In genomic region chr19:34837262-34837661, GRCh38 we compare ENCODE assay signal across 16 cellular contexts.
DNase-seq lines count a peak whose midpoint lies in the region; ATAC-seq lines count a peak whose summit lies in the region.
"Had no signal": no experiment of that assay in that cellular context is flagged by ENCODE, and none has a peak within 500 bp of the region (broad histone marks: within the 10 kb centered on the region; RNA-seq: fewer than 3 reads in every experiment).

No MANE protein-coding gene starts in this region.

- peaks cover 3% of the 10 kb centered on the region for H3K36me3 Mint-ChIP-seq in T-helper 17 cell (ENCODE audit: low read depth)
- H3K36me3 Mint-ChIP-seq: activated naive CD8-positive, alpha-beta T cell; stimulated activated memory B cell treated with anti-CD40 and anti-IgM and Interleukin-4, amounts not matched to agents 10 μg/mL and 1 μg/mL and 100 μg/mL, for 72 hours had no signal

- no peak for ATAC-seq in T-helper 17 cell
- ATAC-seq in Right ventricle myocardium superior (ENCODE audit: poor library complexity) = peak; percentile 93
- no peak for ATAC-seq in sciatic nerve
- no peak for ATAC-seq in HG02642 (IDR thresholded peaks at IDR 0.05; ENCODE audit: poor library complexity, unreplicated experiment)
- ATAC-seq: stimulated activated memory B cell treated with anti-CD40 and anti-IgM and Interleukin-4, amounts not matched to agents 10 μg/mL and 1 μg/mL and 100 μg/mL, for 72 hours had no signal

- no peaks in the 10 kb centered on the region for H3K27me3 Mint-ChIP-seq in T-helper 17 cell
- H3K27me3 Mint-ChIP-seq: activated naive CD8-positive, alpha-beta T cell had no signal

- DNase-seq in M059J (ENCODE audit: low read depth) (peak; percentile 3), T-helper 17 cell (no peak), Right ventricle myocardium superior (peak; percentile 81), pulmonary artery endothelial cell (ENCODE audit: low read depth, low spot score) (peak; percentile 35), Kasumi-1 (lab: John Stamatoyannopoulos, UW) (no peak), germinal center (ENCODE audit: low spot score) (no peak), sciatic nerve (ENCODE audit: low spot score) (no peak)
- DNase-seq: KG1; NCI-H187 treated with DMSO at 0.1 percent for 48 hours; retina; stimulated activated CD4-positive, alpha-beta T cell treated with anti-CD3 and anti-CD28 coated beads, Interleukin-4, amount 100 ng/mL, for 24 hours; WERI-Rb-1 had no signal

- intact Hi-C loops in Right ventricle myocardium superior (cut with DNase I) = no loop called here
- intact Hi-C loops in sciatic nerve (cut with DNase I) = no loop called here

- peak overlapping the region; percentile 47 for H3K4me3 Mint-ChIP-seq in T-helper 17 cell
- H3K4me3 Mint-ChIP-seq: activated naive CD8-positive, alpha-beta T cell; stimulated activated memory B cell treated with anti-CD40 and anti-IgM and Interleukin-4, amounts not matched to agents 10 μg/mL and 1 μg/mL and 100 μg/mL, for 72 hours had no signal

- H3K4me1 Mint-ChIP-seq in T-helper 17 cell = peaks cover 20% of the 10 kb centered on the region

- H3K9me3 ChIP-seq in T-helper 17 cell (ENCODE audit: control insufficient read depth, low read length, poor library complexity, severe bottlenecking) = no peaks in the 10 kb centered on the region
- H3K9me3 ChIP-seq: BLaER1 had no signal

- H3K27ac Mint-ChIP-seq in T-helper 17 cell = peak overlapping the region; percentile 84
- H3K27ac Mint-ChIP-seq: activated naive CD8-positive, alpha-beta T cell; stimulated activated memory B cell treated with anti-CD40 and anti-IgM and Interleukin-4, amounts not matched to agents 10 μg/mL and 1 μg/mL and 100 μg/mL, for 72 hours had no signal

Comparison
In these comparisons a context has a peak if more than half of its experiments do, and no peak if none do; other contexts are left out.
1. DNase-seq: peak in M059J (single experiment), Right ventricle myocardium superior (single experiment) and pulmonary artery endothelial cell (single experiment); none in T-helper 17 cell (0 of 3), Kasumi-1 (0 of 2), germinal center (single experiment) and sciatic nerve (single experiment).